Comparison of ENCODE assay signal across 14 cellular contexts in genomic region chr12:123038966-123039365, GRCh38. TPM values are rescaled to one million over a fixed set of nuclear protein-coding genes. Genes with fewer than 3 reads are reported as not detected.
DNase-seq lines count a peak whose midpoint lies in the region; ATAC-seq and TF ChIP-seq lines count a peak whose summit lies in the region.
"Had no signal": no experiment of that assay in that cellular context is flagged by ENCODE, and none has a peak within 500 bp of the region (broad histone marks: within the 10 kb centered on the region; RNA-seq: fewer than 3 reads in every experiment).

No MANE protein-coding gene starts in this region.

- H3K14ac ChIP-seq in mesenchymal stem cell (ENCODE audit: low read length in 2 of 2): no peak overlapping the region

- H3K9ac ChIP-seq in OCI-LY1 (ENCODE audit: low read length) (no peak overlapping the region), mesenchymal stem cell (ENCODE audit: low read length) (no peak overlapping the region)

- H4K8ac ChIP-seq in mesenchymal stem cell (ENCODE audit: low read length): peak overlapping the region; percentile 21

- H3K4me1 ChIP-seq in OCI-LY1 (ENCODE audit: insufficient read depth, low read length, severe bottlenecking) (peaks cover 52% of the 10 kb centered on the region), mesenchymal stem cell (ENCODE audit: control insufficient read depth, insufficient read depth, low read depth, low read length) (peaks cover 10% of the 10 kb centered on the region), thymus (ENCODE audit: control insufficient read depth, insufficient read depth, low read length) (peaks cover 79% of the 10 kb centered on the region), sigmoid colon (peaks cover 0 to 24% (median 24%) of the 10 kb centered on the region in 4 donors)

- H3K4ac ChIP-seq in mesenchymal stem cell (ENCODE audit: low read depth in 1 of 2, low read length in 2 of 2): no peak overlapping the region

- H2AK5ac ChIP-seq in mesenchymal stem cell (ENCODE audit: low read length, severe bottlenecking): no peak overlapping the region

- H3K4me1 Mint-ChIP-seq in chondrocyte (ENCODE audit: low read depth): peaks cover 12% of the 10 kb centered on the region
- H3K4me1 Mint-ChIP-seq: GM23338 had no signal

- H2AFZ ChIP-seq in OCI-LY1 (ENCODE audit: low read length) (no peak overlapping the region), mesenchymal stem cell (ENCODE audit: low read depth, low read length) (no peak overlapping the region)
- H2AFZ ChIP-seq: GM23338 had no signal

- intact Hi-C loops in sigmoid colon (cut with DNase I): no loop called here

- no peaks in the 10 kb centered on the region for H3K27me3 Mint-ChIP-seq in chondrocyte (ENCODE audit: low read depth)
- H3K27me3 Mint-ChIP-seq: CD4-positive, alpha-beta memory T cell had no signal

- H3F3A ChIP-seq in OCI-LY1 (ENCODE audit: insufficient read depth, low read length): no peaks in the 10 kb centered on the region

- no peak for TF ChIP-seq EP300 in sigmoid colon (IDR thresholded peaks at IDR 0.05)

- TF ChIP-seq CTCF in OCI-LY1 (IDR thresholded peaks at IDR 0.05; ENCODE audit: low read length): no peak
- TF ChIP-seq CTCF in chondrocyte (IDR thresholded peaks at IDR 0.05): no peak
- TF ChIP-seq CTCF in sigmoid colon (IDR thresholded peaks at IDR 0.05): no peak

- ATAC-seq in HG03378 (IDR thresholded peaks at IDR 0.05; ENCODE audit: unreplicated experiment): no peak
- ATAC-seq: GM23338 had no signal

- H3K36me3 ChIP-seq in OCI-LY1 (ENCODE audit: insufficient read depth, low read length) (peaks cover 16% of the 10 kb centered on the region), mesenchymal stem cell (ENCODE audit: control insufficient read depth in 1 of 2, insufficient read depth in 2 of 2, low read depth in 1 of 2, low read length in 2 of 2) (peaks cover 2 to 3% of the 10 kb centered on the region in 2 experiments), thymus (ENCODE audit: control insufficient read depth, insufficient read depth) (peaks cover 47% of the 10 kb centered on the region), sigmoid colon (peaks cover 0 to 4% (median 0%) of the 10 kb centered on the region in 4 donors)
- H3K36me3 ChIP-seq: BE2C had no signal

- no peaks in the 10 kb centered on the region for H4K20me1 ChIP-seq in OCI-LY1 (ENCODE audit: insufficient read depth, low read length)

- H3K9me3 ChIP-seq in OCI-LY1 (ENCODE audit: low read length) (no peaks in the 10 kb centered on the region), mesenchymal stem cell (ENCODE audit: control insufficient read depth, low read length) (no peaks in the 10 kb centered on the region), thymus (ENCODE audit: control insufficient read depth) (no peaks in the 10 kb centered on the region), sigmoid colon (no peaks in the 10 kb centered on the region)
- H3K9me3 ChIP-seq: BE2C had no signal

- 91% methylated on average over 5 of the region's 6 CpGs for WGBS in mesenchymal stem cell
- WGBS in thymus: 98% methylated on average over 6 of the region's 6 CpGs
- WGBS in sigmoid colon, 2 donors: 94 to 96% methylated on average over 6 of the region's 6 CpGs

- H3K4me2 ChIP-seq in OCI-LY1 (ENCODE audit: low read length): no peak overlapping the region
- H3K4me2 ChIP-seq in mesenchymal stem cell (ENCODE audit: low read length, poor library complexity, severe bottlenecking): no peak overlapping the region
- H3K4me2 ChIP-seq: GM23338 had no signal

- no peak overlapping the region for H2BK5ac ChIP-seq in mesenchymal stem cell (ENCODE audit: low read depth, low read length, poor library complexity, severe bottlenecking)

- no peak overlapping the region for H3K23ac ChIP-seq in mesenchymal stem cell (ENCODE audit: low read length in 2 of 2)

- no peak overlapping the region for H2BK120ac ChIP-seq in mesenchymal stem cell (ENCODE audit: low read depth, low read length)

- no peaks in the 10 kb centered on the region for H3K36me3 Mint-ChIP-seq in chondrocyte (ENCODE audit: low read depth)
- H3K36me3 Mint-ChIP-seq: CD4-positive, alpha-beta memory T cell had no signal

- peaks cover 11% of the 10 kb centered on the region for H3K79me1 ChIP-seq in mesenchymal stem cell (replicated peaks; ENCODE audit: low read length, poor library complexity, severe bottlenecking)

- peaks cover 6% of the 10 kb centered on the region; the same call in 1 of the 2 replicates for H3K79me2 ChIP-seq in OCI-LY1 (ENCODE audit: insufficient read depth, low read length)

- no peak overlapping the region for H2BK12ac ChIP-seq in mesenchymal stem cell (ENCODE audit: low read length in 2 of 2)

- H3K27ac Mint-ChIP-seq in chondrocyte (ENCODE audit: unreplicated experiment): no peak overlapping the region
- H3K27ac Mint-ChIP-seq: CD4-positive, alpha-beta memory T cell; GM23338 had no signal

- H3K4me3 Mint-ChIP-seq in chondrocyte (ENCODE audit: unreplicated experiment): no peak overlapping the region
- H3K4me3 Mint-ChIP-seq: CD4-positive, alpha-beta memory T cell; GM23338 had no signal

- DNase-seq in chondrocyte (ENCODE audit: low spot score) (peak; percentile 24), mesenchymal stem cell (no peak), SKM-1 (lab: John Stamatoyannopoulos, UW; ENCODE audit: unreplicated experiment) (no peak), sigmoid colon (no peak)
- DNase-seq: BE2C; CD4-positive, alpha-beta memory T cell; DND-41; GDM1; H7 had no signal

- H3K4me3 ChIP-seq in OCI-LY1 (ENCODE audit: low read depth, low read length, poor library complexity, severe bottlenecking) (no peak overlapping the region), mesenchymal stem cell (ENCODE audit: insufficient read depth in 1 of 2, low read depth in 1 of 2, low read length in 2 of 2) (no peak overlapping the region), thymus (ENCODE audit: low read length) (no peak overlapping the region), sigmoid colon (no peak overlapping the region)
- H3K4me3 ChIP-seq: GM23338 had no signal

- H3K18ac ChIP-seq in mesenchymal stem cell (ENCODE audit: low read depth in 1 of 2, low read length in 2 of 2): no peak overlapping the region

- H3K27ac ChIP-seq in OCI-LY1 (ENCODE audit: low read depth, low read length, poor library complexity, severe bottlenecking) (peak overlapping the region; percentile 54), mesenchymal stem cell (ENCODE audit: low read length, poor library complexity, severe bottlenecking) (no peak overlapping the region), thymus (ENCODE audit: low read depth) (peak overlapping the region; percentile 66), sigmoid colon (no peak overlapping the region)
- H3K27ac ChIP-seq: C4-2B had no signal

- H4K91ac ChIP-seq in mesenchymal stem cell (ENCODE audit: low read length): no peak overlapping the region

- H3K9me3 Mint-ChIP-seq in chondrocyte (ENCODE audit: low read depth): no peaks in the 10 kb centered on the region
- H3K9me3 Mint-ChIP-seq: GM23338 had no signal

- TF ChIP-seq POLR2A in sigmoid colon (IDR thresholded peaks at IDR 0.05): no peak

- H2BK15ac ChIP-seq in mesenchymal stem cell (ENCODE audit: low read depth, poor library complexity, severe bottlenecking): no peak overlapping the region

- H3K27me3 ChIP-seq in OCI-LY1 (ENCODE audit: insufficient read depth, low read length) (no peaks in the 10 kb centered on the region), mesenchymal stem cell (ENCODE audit: control insufficient read depth in 1 of 2, insufficient read depth in 1 of 2, low read length in 2 of 2) (no peaks in the 10 kb centered on the region), thymus (ENCODE audit: control insufficient read depth, insufficient read depth) (no peaks in the 10 kb centered on the region), sigmoid colon (no peaks in the 10 kb centered on the region)
- H3K27me3 ChIP-seq: BE2C had no signal

- no peaks in the 10 kb centered on the region for H3K9me2 ChIP-seq in OCI-LY1 (ENCODE audit: low read depth, low read length)

RNA-seq across cellular contexts. Expression of gene ARL6IP4, which starts 58.5 kb away (rescaled TPM):
- total RNA-seq in chondrocyte (145 to 165 TPM (median 146 TPM) in 3 replicates), sigmoid colon (100 to 1,000 TPM; 211 to 358 (median 327) TPM)
- 142 TPM for polyA plus RNA-seq in mesenchymal stem cell (2013, experiment 1 of 2)
- 146 TPM for polyA plus RNA-seq in mesenchymal stem cell (2013, experiment 2 of 2)
- polyA plus RNA-seq in thymus (302 TPM), sigmoid colon (100 to 1,000 TPM; 233 to 312 (median 243) TPM)

Comparison
In these comparisons a context has a peak if more than half of its experiments do, and no peak if none do; other contexts are left out.
1. H3K27ac ChIP-seq: peak in OCI-LY1 (single experiment) and thymus (single experiment); none in mesenchymal stem cell (single experiment) and sigmoid colon (0 of 4).